ENCODE assay signal across 25 cellular contexts in the genomic region with DNA sequence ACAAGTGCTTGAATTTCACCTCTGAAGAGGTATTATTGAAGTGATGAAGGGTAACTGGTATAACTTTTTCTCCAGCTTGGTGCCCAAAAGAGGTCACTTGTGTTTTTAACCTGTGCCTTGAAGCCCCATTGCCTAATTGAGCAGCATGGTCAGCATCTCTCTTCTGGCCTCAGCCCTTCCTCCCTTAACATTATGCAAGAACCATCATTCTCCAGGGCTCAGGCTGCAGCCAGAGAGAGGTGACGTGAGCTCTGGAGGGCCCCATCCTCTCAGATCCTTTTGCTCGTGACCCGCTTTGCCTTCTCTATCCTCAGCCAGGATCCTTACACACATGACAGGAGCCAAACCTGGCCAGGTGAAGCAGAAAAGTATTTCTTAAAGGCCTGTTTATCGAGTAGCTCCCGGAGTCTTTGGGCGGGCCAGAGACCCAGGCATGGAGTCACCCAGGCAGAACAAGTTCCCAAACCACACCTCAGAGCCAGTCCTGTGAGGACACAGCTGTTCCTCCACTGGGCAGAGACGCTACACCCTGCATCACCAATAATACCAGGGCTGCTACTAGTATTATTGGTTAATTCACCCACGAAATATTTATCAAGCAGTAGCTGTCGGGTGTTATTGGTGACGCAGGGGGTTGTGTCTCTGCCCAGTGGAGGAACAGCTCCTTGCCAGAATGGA. TPM values are rescaled to one million over a fixed set of nuclear protein-coding genes. Genes with fewer than 3 reads are reported as not detected.
DNase-seq lines count a peak whose midpoint lies in the region; FAIRE-seq and TF ChIP-seq lines count a peak whose summit lies in the region.
"Had no signal": no experiment of that assay in that cellular context is flagged by ENCODE, and none has a peak within 500 bp of the region (broad histone marks: within the 10 kb centered on the region; RNA-seq: fewer than 3 reads in every experiment).

No MANE protein-coding gene starts in this region.

- peak; percentile 27 for DNase-seq in GM03348 (ENCODE audit: low spot score)
- no peak for DNase-seq in astrocyte (ENCODE audit: low read depth)
- DNase-seq in kidney tubule cell (ENCODE audit: low spot score) = peak; percentile 62
- no peak for DNase-seq in iPS-NIHi11 (ENCODE audit: low spot score)
- DNase-seq in dedifferentiated amniotic fluid mesenchymal stem cell (ENCODE audit: extremely low spot score) = no peak
- no peak for DNase-seq in hypothalamus (lab: John Stamatoyannopoulos, UW)
- no peak for DNase-seq in cerebellar cortex (ENCODE audit: low spot score)
- DNase-seq: activated CD4-positive, alpha-beta T cell treated with anti-CD3 and anti-CD28 coated beads for 48 hours; central memory CD4-positive, alpha-beta T cell; DMS 273 treated with DMSO at 0.1 percent for 48 hours; erythroblast; GOT3; KG1; left ventricle myocardium inferior; MV-4-11; NCI-H1694; NCI-H2227 treated with DMSO at 0.1 percent for 48 hours; NCI-H774; OCI-M1; retina; Right ventricle myocardium superior had no signal

- no peak overlapping the region for H3K27ac ChIP-seq in astrocyte (ENCODE audit: low read depth, low read length)
- H3K27ac ChIP-seq in parathyroid adenoma = peak overlapping the region; percentile 90
- H3K27ac ChIP-seq: left ventricle myocardium inferior had no signal

- H3K27ac Mint-ChIP-seq in astrocyte (ENCODE audit: unreplicated experiment) = peak overlapping the region; percentile 30

- no peaks in the 10 kb centered on the region for H3K9me3 Mint-ChIP-seq in astrocyte (ENCODE audit: unreplicated experiment)

- H3K27me3 Mint-ChIP-seq in astrocyte (ENCODE audit: low read depth, unreplicated experiment) = peaks cover 5% of the 10 kb centered on the region

- no peaks in the 10 kb centered on the region for H3K36me3 Mint-ChIP-seq in astrocyte (ENCODE audit: low read depth, unreplicated experiment)
- H3K36me3 Mint-ChIP-seq: CD14-positive monocyte had no signal

- no peaks in the 10 kb centered on the region for H3K79me2 ChIP-seq in astrocyte (ENCODE audit: insufficient read depth, low read length)
- H3K79me2 ChIP-seq in parathyroid adenoma = no peaks in the 10 kb centered on the region

- peak overlapping the region; percentile 9 for H3K4me3 Mint-ChIP-seq in astrocyte (ENCODE audit: unreplicated experiment)
- H3K4me3 Mint-ChIP-seq: CD14-positive monocyte had no signal

- H3K4me1 ChIP-seq in astrocyte (ENCODE audit: insufficient read depth, low read length) (peaks cover 8% of the 10 kb centered on the region), parathyroid adenoma (peaks cover 54% of the 10 kb centered on the region)
- H3K4me1 ChIP-seq: left ventricle myocardium inferior had no signal

- TF ChIP-seq CTCF in astrocyte (IDR thresholded peaks at IDR 0.05; ENCODE audit: insufficient read depth, low read depth, low read length) (no peak), parathyroid adenoma (IDR thresholded peaks at IDR 0.05) (no peak)

- H3K4me3 ChIP-seq in astrocyte (ENCODE audit: insufficient read depth, low read depth, low read length) (no peak overlapping the region), parathyroid adenoma (ENCODE audit: low read depth, low read length) (no peak overlapping the region)
- H3K4me3 ChIP-seq: left ventricle myocardium inferior had no signal

- H3K9me3 ChIP-seq in astrocyte (ENCODE audit: insufficient read depth, low read depth, low read length) = no peaks in the 10 kb centered on the region
- H3K9me3 ChIP-seq in parathyroid adenoma (ENCODE audit: control insufficient read depth, low read length) = no peaks in the 10 kb centered on the region
- H3K9me3 ChIP-seq: left ventricle myocardium inferior had no signal

- no peak overlapping the region for H3K4me2 ChIP-seq in astrocyte (ENCODE audit: low read length)
- H3K4me2 ChIP-seq in parathyroid adenoma (ENCODE audit: low read length) = no peak overlapping the region

- no peaks in the 10 kb centered on the region for H4K20me1 ChIP-seq in astrocyte (ENCODE audit: insufficient read depth, low read length)

- no peak overlapping the region for H3K9ac ChIP-seq in astrocyte (ENCODE audit: low read length)
- H3K9ac ChIP-seq in parathyroid adenoma = peak overlapping the region; percentile 7

- H3K36me3 ChIP-seq in astrocyte (ENCODE audit: insufficient read depth, low read length) = no peaks in the 10 kb centered on the region
- no peaks in the 10 kb centered on the region for H3K36me3 ChIP-seq in parathyroid adenoma (ENCODE audit: control insufficient read depth, insufficient read depth, low read length)
- H3K36me3 ChIP-seq: left ventricle myocardium inferior had no signal

- FAIRE-seq in astrocyte (lab: Jason Lieb, UNC) = no peak
- FAIRE-seq: frontal cortex, G401.6 had no signal

- peaks cover 19% of the 10 kb centered on the region for H3K4me1 Mint-ChIP-seq in astrocyte (ENCODE audit: low read depth, unreplicated experiment)

- H3K27me3 ChIP-seq in astrocyte (ENCODE audit: insufficient read depth, low read length) (no peaks in the 10 kb centered on the region), parathyroid adenoma (ENCODE audit: control insufficient read depth, insufficient read depth, low read length) (no peaks in the 10 kb centered on the region)

- H2AFZ ChIP-seq in astrocyte (ENCODE audit: low read depth, low read length) (no peak overlapping the region), parathyroid adenoma (peak overlapping the region; percentile 82)

RNA-seq across cellular contexts. Expression of a gene that starts 29.6 kb away (rescaled TPM):
- total RNA-seq in astrocyte = 66.1 and 76.8 TPM in 2 replicates

Comparison
In these comparisons a context has a peak if more than half of its experiments do, and no peak if none do; other contexts are left out.
1. DNase-seq: peak in GM03348 (single experiment) and kidney tubule cell (single experiment); none in astrocyte (single experiment), iPS-NIHi11 (single experiment), dedifferentiated amniotic fluid mesenchymal stem cell (single experiment), hypothalamus (0 of 51) and cerebellar cortex (single experiment).